1 cellular context compared by ENCODE assay signal in genomic region chr1:66443793-66444192, GRCh38.
TF ChIP-seq lines count a peak whose summit lies in the region.

No MANE protein-coding gene starts in this region.

TF ChIP-seq in IMR-90, 13 proteins besides CTCF, POLR2A, EP300 and RAD21 (continued from another document):
- TF ChIP-seq ELK1 (IDR thresholded peaks at IDR 0.05; ENCODE audit: borderline replicate concordance, low read depth, low read length) (no peak), CEBPB (IDR thresholded peaks at IDR 0.05; ENCODE audit: low read depth, low read length) (no peak), BHLHE40 (IDR thresholded peaks at IDR 0.05; ENCODE audit: low read depth, low read length) (no peak), MAZ (IDR thresholded peaks at IDR 0.05; ENCODE audit: borderline replicate concordance, low read depth, low read length) (no peak), FOS (IDR thresholded peaks at IDR 0.05; ENCODE audit: low read depth, low read length) (no peak), RFX5 (IDR thresholded peaks at IDR 0.05; ENCODE audit: low read depth, low read length) (no peak), MXI1 (IDR thresholded peaks at IDR 0.05; ENCODE audit: borderline replicate concordance, low read depth, low read length) (no peak), MAFK (IDR thresholded peaks at IDR 0.05; ENCODE audit: low read depth, low read length) (no peak), SMC3 (IDR thresholded peaks at IDR 0.05; ENCODE audit: low read depth, low read length) (no peak)
TF ChIP-seq in IMR-90: peak in this region for 0.
